ENCODE assay signal across 29 cellular contexts in the genomic region with DNA sequence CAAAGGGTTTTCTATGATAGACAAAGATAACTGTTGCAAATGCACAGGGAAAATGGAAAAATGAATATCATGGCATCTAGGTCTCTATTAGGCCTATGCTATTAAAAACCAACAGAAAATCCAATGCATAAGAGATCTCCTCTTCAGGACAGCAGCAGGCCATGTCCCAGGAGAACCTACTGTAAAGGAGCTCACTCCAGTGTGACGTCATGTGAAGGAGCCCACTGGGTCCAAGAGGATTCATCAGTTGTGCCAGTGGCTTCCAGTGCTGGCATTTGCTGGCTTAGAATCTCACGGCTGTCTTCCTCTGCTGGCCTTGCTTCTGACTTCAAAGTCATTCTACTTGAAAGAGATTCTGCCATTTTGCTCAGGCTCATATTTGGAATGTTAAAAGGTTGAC.
"Had no signal": no experiment of that assay in that cellular context is flagged by ENCODE, and none has a peak within 500 bp of the region (broad histone marks: within the 10 kb centered on the region; RNA-seq: fewer than 3 reads in every experiment).

No MANE protein-coding gene starts in this region.

- DNase-seq: naive B cell; naive thymus-derived CD8-positive, alpha-beta T cell; nephron progenitor cell; nucleus accumbens; pancreas; right cardiac atrium; spleen; stimulated activated CD4-positive, alpha-beta T cell treated with anti-CD3 and anti-CD28 coated beads, Interleukin-12 subunit alpha, Interleukin-12 subunit beta, amount 100 ng/mL, for 4 hours; stimulated activated CD4-positive, alpha-beta T cell treated with anti-CD3 and anti-CD28 coated beads, Interleukin-1b, Interleukin-23, amount 100 ng/mL, for 48 hours; stimulated activated CD4-positive, alpha-beta T cell treated with anti-CD3 and anti-CD28 coated beads, Interleukin-4, amount 100 ng/mL, for 1 hour; stimulated activated CD4-positive, alpha-beta T cell treated with anti-CD3 and anti-CD28 coated beads, Interleukin-4, amount 100 ng/mL, for 4 hours; stimulated activated CD8-positive, alpha-beta memory T cell treated with anti-CD3 and anti-CD28 coated beads, Interleukin-4, amount 100 ng/mL, for 48 hours; stimulated activated naive B cell treated with anti-CD40 and anti-IgM and Interleukin-4, amounts not matched to agents 10 μg/mL and 1 μg/mL and 100 μg/mL, for 72 hours; stimulated activated naive CD4-positive, alpha-beta T cell treated with Interleukin-2 at 50 U/mL for 16 hours; stomach; thyroid gland; transverse colon; upper lobe of right lung had no signal

- ATAC-seq: naive thymus-derived CD8-positive, alpha-beta T cell; natural killer cell treated with Interleukin-12 subunit alpha and Interleukin-12 subunit beta and Interleukin-15 and Interleukin-18, amount 100 ng/mL, for 72 hours; pancreas; right cardiac atrium; sciatic nerve; stimulated activated naive B cell treated with anti-CD40 and anti-IgM and Interleukin-4, amounts not matched to agents 10 μg/mL and 1 μg/mL and 100 μg/mL, for 72 hours; upper lobe of right lung had no signal

- H3K4me3 Mint-ChIP-seq: naive B cell; naive thymus-derived CD8-positive, alpha-beta T cell; natural killer cell treated with Interleukin-12 subunit alpha and Interleukin-12 subunit beta and Interleukin-15 and Interleukin-18, amount 100 ng/mL, for 72 hours; nephron progenitor cell; neural crest cell; stimulated activated naive B cell treated with anti-CD40 and anti-IgM and Interleukin-4, amounts not matched to agents 10 μg/mL and 1 μg/mL and 100 μg/mL, for 72 hours; stimulated activated naive CD8-positive, alpha-beta T cell treated with anti-CD3 and anti-CD28 coated beads, Interleukin-15, Interleukin-2, amounts not matched to agents 100 ng/mL and 50 ng/mL, for 24 hours; type B pancreatic cell had no signal

- H3K4me1 ChIP-seq: pancreas, prostate gland, stomach, thyroid gland, transverse colon, upper lobe of right lung, vagina had no signal

- FAIRE-seq: pancreas had no signal

- H3K36me3 Mint-ChIP-seq: naive B cell, type B pancreatic cell had no signal

- H3K27ac Mint-ChIP-seq: nephron progenitor cell; stimulated activated naive B cell treated with anti-CD40 and anti-IgM and Interleukin-4, amounts not matched to agents 10 μg/mL and 1 μg/mL and 100 μg/mL, for 72 hours; stimulated activated naive CD8-positive, alpha-beta T cell treated with anti-CD3 and anti-CD28 coated beads, Interleukin-15, Interleukin-2, amounts not matched to agents 100 ng/mL and 50 ng/mL, for 24 hours; type B pancreatic cell had no signal

- H3K36me3 ChIP-seq: neutrophil, pancreas, spleen, stomach, thoracic aorta, thyroid gland, transverse colon, upper lobe of right lung, vagina had no signal

- H3K4me2 ChIP-seq: smooth muscle cell had no signal

- H3K4me1 Mint-ChIP-seq: nephron progenitor cell; neural crest cell; stimulated activated naive B cell treated with anti-CD40 and anti-IgM and Interleukin-4, amounts not matched to agents 10 μg/mL and 1 μg/mL and 100 μg/mL, for 72 hours had no signal

- H3K9me3 ChIP-seq: neutrophil, pancreas, prostate gland, spleen, stomach, thoracic aorta, thyroid gland, transverse colon, upper lobe of right lung, vagina had no signal

- H3K27ac ChIP-seq: neutrophil, pancreas, prostate gland, skin epidermis, spleen, stomach, thoracic aorta, thyroid gland, transverse colon, upper lobe of right lung, vagina had no signal

- H3K9me3 Mint-ChIP-seq: naive B cell; naive thymus-derived CD8-positive, alpha-beta T cell; natural killer cell treated with Interleukin-12 subunit alpha and Interleukin-12 subunit beta and Interleukin-15 and Interleukin-18, amount 100 ng/mL, for 72 hours; nephron progenitor cell; neural crest cell; stimulated activated naive B cell treated with anti-CD40 and anti-IgM and Interleukin-4, amounts not matched to agents 10 μg/mL and 1 μg/mL and 100 μg/mL, for 72 hours; stimulated activated naive CD8-positive, alpha-beta T cell treated with anti-CD3 and anti-CD28 coated beads, Interleukin-15, Interleukin-2, amounts not matched to agents 100 ng/mL and 50 ng/mL, for 24 hours; type B pancreatic cell had no signal

- H3K27me3 ChIP-seq: neutrophil, pancreas, spleen, stomach, thyroid gland, transverse colon, upper lobe of right lung, vagina had no signal

- H3K4me3 ChIP-seq: pancreas, prostate gland, skin epidermis, smooth muscle cell, spleen, stomach, thoracic aorta, thyroid gland, transverse colon, upper lobe of right lung, vagina had no signal
